1 cellular context compared by ENCODE assay signal in genomic region chr3:183439510-183439909, GRCh38.
TF ChIP-seq lines count a peak whose summit lies in the region.

No MANE protein-coding gene starts in this region.

TF ChIP-seq in HepG2, 621 proteins besides CTCF, POLR2A, EP300 and RAD21 (continued from another document):
- TF ChIP-seq HNRNPK (IDR thresholded peaks at IDR 0.05; ENCODE audit: low read depth, low read length, poor library complexity, severe bottlenecking) = no peak
- TF ChIP-seq RBFOX2 (IDR thresholded peaks at IDR 0.05; ENCODE audit: low read depth, low read length) = no peak
- TF ChIP-seq SOX13 (IDR thresholded peaks at IDR 0.05) = no peak
- no peak for TF ChIP-seq SOX13 (CRISPR knock-in tag; conservative IDR thresholded peaks at IDR 0.05 in 1 of 2, IDR thresholded peaks at IDR 0.05 in 1 of 2)
- TF ChIP-seq, protein P1, sequence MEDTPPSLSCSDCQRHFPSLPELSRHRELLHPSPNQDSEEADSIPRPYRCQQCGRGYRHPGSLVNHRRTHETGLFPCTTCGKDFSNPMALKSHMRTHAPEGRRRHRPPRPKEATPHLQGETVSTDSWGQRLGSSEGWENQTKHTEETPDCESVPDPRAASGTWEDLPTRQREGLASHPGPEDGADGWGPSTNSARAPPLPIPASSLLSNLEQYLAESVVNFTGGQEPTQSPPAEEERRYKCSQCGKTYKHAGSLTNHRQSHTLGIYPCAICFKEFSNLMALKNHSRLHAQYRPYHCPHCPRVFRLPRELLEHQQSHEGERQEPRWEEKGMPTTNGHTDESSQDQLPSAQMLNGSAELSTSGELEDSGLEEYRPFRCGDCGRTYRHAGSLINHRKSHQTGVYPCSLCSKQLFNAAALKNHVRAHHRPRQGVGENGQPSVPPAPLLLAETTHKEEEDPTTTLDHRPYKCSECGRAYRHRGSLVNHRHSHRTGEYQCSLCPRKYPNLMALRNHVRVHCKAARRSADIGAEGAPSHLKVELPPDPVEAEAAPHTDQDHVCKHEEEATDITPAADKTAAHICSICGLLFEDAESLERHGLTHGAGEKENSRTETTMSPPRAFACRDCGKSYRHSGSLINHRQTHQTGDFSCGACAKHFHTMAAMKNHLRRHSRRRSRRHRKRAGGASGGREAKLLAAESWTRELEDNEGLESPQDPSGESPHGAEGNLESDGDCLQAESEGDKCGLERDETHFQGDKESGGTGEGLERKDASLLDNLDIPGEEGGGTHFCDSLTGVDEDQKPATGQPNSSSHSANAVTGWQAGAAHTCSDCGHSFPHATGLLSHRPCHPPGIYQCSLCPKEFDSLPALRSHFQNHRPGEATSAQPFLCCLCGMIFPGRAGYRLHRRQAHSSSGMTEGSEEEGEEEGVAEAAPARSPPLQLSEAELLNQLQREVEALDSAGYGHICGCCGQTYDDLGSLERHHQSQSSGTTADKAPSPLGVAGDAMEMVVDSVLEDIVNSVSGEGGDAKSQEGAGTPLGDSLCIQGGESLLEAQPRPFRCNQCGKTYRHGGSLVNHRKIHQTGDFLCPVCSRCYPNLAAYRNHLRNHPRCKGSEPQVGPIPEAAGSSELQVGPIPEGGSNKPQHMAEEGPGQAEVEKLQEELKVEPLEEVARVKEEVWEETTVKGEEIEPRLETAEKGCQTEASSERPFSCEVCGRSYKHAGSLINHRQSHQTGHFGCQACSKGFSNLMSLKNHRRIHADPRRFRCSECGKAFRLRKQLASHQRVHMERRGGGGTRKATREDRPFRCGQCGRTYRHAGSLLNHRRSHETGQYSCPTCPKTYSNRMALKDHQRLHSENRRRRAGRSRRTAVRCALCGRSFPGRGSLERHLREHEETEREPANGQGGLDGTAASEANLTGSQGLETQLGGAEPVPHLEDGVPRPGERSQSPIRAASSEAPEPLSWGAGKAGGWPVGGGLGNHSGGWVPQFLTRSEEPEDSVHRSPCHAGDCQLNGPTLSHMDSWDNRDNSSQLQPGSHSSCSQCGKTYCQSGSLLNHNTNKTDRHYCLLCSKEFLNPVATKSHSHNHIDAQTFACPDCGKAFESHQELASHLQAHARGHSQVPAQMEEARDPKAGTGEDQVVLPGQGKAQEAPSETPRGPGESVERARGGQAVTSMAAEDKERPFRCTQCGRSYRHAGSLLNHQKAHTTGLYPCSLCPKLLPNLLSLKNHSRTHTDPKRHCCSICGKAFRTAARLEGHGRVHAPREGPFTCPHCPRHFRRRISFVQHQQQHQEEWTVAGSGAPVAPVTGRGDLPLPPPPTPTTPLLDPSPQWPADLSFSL (CRISPR knock-in tag; IDR thresholded peaks at IDR 0.05) = no peak
- no peak for TF ChIP-seq KMT2A (CRISPR knock-in tag; IDR thresholded peaks at IDR 0.05)
- no peak for TF ChIP-seq ZMYM3 (CRISPR knock-in tag; IDR thresholded peaks at IDR 0.05)
- TF ChIP-seq ZNF670 (CRISPR knock-in tag; IDR thresholded peaks at IDR 0.05; ENCODE audit: borderline replicate concordance) = no peak
- TF ChIP-seq ZNF124 (CRISPR knock-in tag; IDR thresholded peaks at IDR 0.05) = no peak
- TF ChIP-seq ZNF546 (CRISPR knock-in tag; conservative IDR thresholded peaks at IDR 0.05) = no peak
- no peak for TF ChIP-seq FUBP1 (CRISPR knock-in tag; IDR thresholded peaks at IDR 0.05; ENCODE audit: borderline replicate concordance)
- TF ChIP-seq ATF6 (CRISPR knock-in tag; conservative IDR thresholded peaks at IDR 0.05) = no peak
- no peak for TF ChIP-seq PLSCR1 (CRISPR knock-in tag; IDR thresholded peaks at IDR 0.05; ENCODE audit: borderline replicate concordance)
- TF ChIP-seq ZEB1 (IDR thresholded peaks at IDR 0.05; ENCODE audit: insufficient replicate concordance, low read depth) = no peak
- no peak for TF ChIP-seq ZNF768 (CRISPR knock-in tag; IDR thresholded peaks at IDR 0.05)
- TF ChIP-seq ARHGAP35 (CRISPR knock-in tag; IDR thresholded peaks at IDR 0.05; ENCODE audit: borderline replicate concordance) = no peak
- no peak for TF ChIP-seq ZNF567 (CRISPR knock-in tag; IDR thresholded peaks at IDR 0.05; ENCODE audit: borderline replicate concordance)
- TF ChIP-seq ZNF34 (CRISPR knock-in tag; IDR thresholded peaks at IDR 0.05; ENCODE audit: borderline replicate concordance) = no peak
